ENCODE assay signal across 16 cellular contexts in genomic region chr13:36857273-36857672, GRCh38.
"Had no signal": no experiment of that assay in that cellular context is flagged by ENCODE, and none has a peak within 500 bp of the region (broad histone marks: within the 10 kb centered on the region; RNA-seq: fewer than 3 reads in every experiment).

No MANE protein-coding gene starts in this region.

- H3K4me2 ChIP-seq: hepatocyte had no signal

- H3K36me3 ChIP-seq: prostate gland had no signal

- ATAC-seq: activated CD4-positive, CD25-positive, alpha-beta regulatory T cell treated with anti-CD3 and anti-CD28 coated beads, Interleukin-2, amount 50 U/mL, for 24 hours; body of pancreas; foreskin keratinocyte had no signal

- H2AFZ ChIP-seq: hepatocyte had no signal

- DNase-seq: activated naive CD8-positive, alpha-beta T cell treated with anti-CD3 and anti-CD28 coated beads, Interleukin-2, amount 10 ng/mL, durations not matched to agents 7 days and 5 days; body of pancreas; dorsolateral prefrontal cortex; foreskin keratinocyte; occipital lobe; stimulated activated CD4-positive, alpha-beta T cell treated with anti-CD3 and anti-CD28 coated beads, Interleukin-15, amount 100 ng/mL, for 24 hours; stimulated activated CD4-positive, alpha-beta T cell treated with anti-CD3 and anti-CD28 coated beads, Interleukin-2, amount 100 ng/mL, for 48 hours; SW 1271; testis had no signal

- H3K27me3 ChIP-seq: dorsolateral prefrontal cortex, foreskin keratinocyte, hepatocyte, right atrium auricular region, testis had no signal

- H3K9me3 ChIP-seq: body of pancreas, prostate gland, right atrium auricular region, testis had no signal

- H3K79me2 ChIP-seq: hepatocyte had no signal

- H3K4me3 ChIP-seq: body of pancreas, dorsolateral prefrontal cortex, hepatocyte, lung, prostate gland, right atrium auricular region, skin epidermis, testis had no signal

- H3K4me1 ChIP-seq: body of pancreas, foreskin keratinocyte, prostate gland, right atrium auricular region, testis had no signal

- H3K27ac ChIP-seq: body of pancreas, dorsolateral prefrontal cortex, epithelial cell of prostate, foreskin keratinocyte, hepatocyte, prostate gland, right atrium auricular region, skin epidermis, testis had no signal
